26 cellular contexts compared by ENCODE assay signal in the genomic region with DNA sequence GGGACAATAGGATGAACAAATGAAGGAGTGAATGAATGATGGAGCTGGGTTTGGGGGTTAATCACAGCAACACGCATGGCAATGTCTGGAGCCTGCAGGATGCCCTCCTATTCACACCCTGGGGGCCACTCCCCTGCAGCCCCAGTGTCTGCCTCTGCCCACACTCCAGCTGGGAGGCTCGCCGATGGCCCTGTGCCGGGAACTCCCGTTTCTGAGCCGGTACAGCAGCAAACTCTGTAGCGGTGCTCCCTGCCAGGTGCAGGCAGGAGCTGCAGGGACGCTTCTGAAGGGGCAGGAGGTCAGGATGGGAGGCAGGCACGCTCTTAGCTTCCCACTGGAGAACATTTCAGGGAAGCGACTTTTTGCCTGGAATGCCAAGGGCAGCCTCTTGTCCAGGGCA.
"Had no signal": no experiment of that assay in that cellular context is flagged by ENCODE, and none has a peak within 500 bp of the region (broad histone marks: within the 10 kb centered on the region; RNA-seq: fewer than 3 reads in every experiment).

No MANE protein-coding gene starts in this region.

- ATAC-seq: activated CD4-positive, CD25-positive, alpha-beta regulatory T cell treated with anti-CD3 and anti-CD28 coated beads, Interleukin-2, amount 50 U/mL, for 24 hours; activated naive CD8-positive, alpha-beta T cell treated with anti-CD3 and anti-CD28 coated beads, Interleukin-2, amount 50 U/mL, for 24 hours; esophagus mucosa; left cardiac atrium; naive thymus-derived CD8-positive, alpha-beta T cell; right lobe of liver; stimulated activated naive CD8-positive, alpha-beta T cell treated with anti-CD3 and anti-CD28 coated beads, Interleukin-15, Interleukin-2, amounts not matched to agents 100 U/mL and 50 U/mL, for 24 hours had no signal

- DNase-seq: activated CD4-positive, alpha-beta T cell treated with anti-CD3 and anti-CD28 coated beads for 48 hours; activated CD4-positive, alpha-beta T cell treated with anti-CD3 and anti-CD28 coated beads, Interleukin-2, amount 50 U/mL, for 48 hours; activated CD8-positive, alpha-beta memory T cell treated with anti-CD3 and anti-CD28 coated beads, Interleukin-2, amount 50 U/mL, for 4 hours; activated gamma-delta T cell; activated naive CD4-positive, alpha-beta T cell treated with anti-CD3 and anti-CD28 coated beads, Interleukin-2, amount 10 ng/mL, durations not matched to agents 7 days and 5 days; activated naive CD8-positive, alpha-beta T cell treated with anti-CD3 and anti-CD28 coated beads, Interleukin-2, amount 50 U/mL, for 24 hours; activated T-cell treated with anti-CD3 and anti-CD28 coated beads, Interleukin-2, amount 50 U/mL, for 24 hours; amygdala; central memory CD4-positive, alpha-beta T cell; foreskin fibroblast; head of caudate nucleus; hippocampal formation; midbrain; naive thymus-derived CD8-positive, alpha-beta T cell; right lobe of liver; stimulated activated CD4-positive, alpha-beta T cell treated with anti-CD3 and anti-CD28 coated beads, Interleukin-2, amount 100 ng/mL, for 48 hours; stimulated activated naive CD8-positive, alpha-beta T cell treated with anti-CD3 and anti-CD28 coated beads, Interleukin-15, Interleukin-2, amounts not matched to agents 100 U/mL and 50 U/mL, for 24 hours had no signal

- H3K9ac ChIP-seq: neural progenitor cell had no signal

- FAIRE-seq: keratinocyte had no signal

- H3K4me3 ChIP-seq: breast epithelium, neural progenitor cell, right lobe of liver, vagina had no signal

- H3K9me3 ChIP-seq: breast epithelium, right lobe of liver, vagina had no signal

- H3K4me2 ChIP-seq: neural progenitor cell had no signal

- H3K36me3 ChIP-seq: breast epithelium, neural progenitor cell, right lobe of liver, vagina had no signal

- H3K27me3 Mint-ChIP-seq: activated naive CD8-positive, alpha-beta T cell treated with anti-CD3 and anti-CD28 coated beads, Interleukin-2, amount 50 U/mL, for 24 hours; activated T-cell treated with anti-CD3 and anti-CD28 coated beads, Interleukin-2, amount 50 U/mL, for 24 hours; naive thymus-derived CD8-positive, alpha-beta T cell; type B pancreatic cell had no signal

- H2AFZ ChIP-seq: neural progenitor cell had no signal

- H3K9me3 Mint-ChIP-seq: activated naive CD8-positive, alpha-beta T cell treated with anti-CD3 and anti-CD28 coated beads, Interleukin-2, amount 50 U/mL, for 24 hours; activated T-cell treated with anti-CD3 and anti-CD28 coated beads, Interleukin-2, amount 50 U/mL, for 24 hours; naive thymus-derived CD8-positive, alpha-beta T cell; neural progenitor cell; T-helper 2 cell treated with Interferon-gamma antibody and Interleukin-4, amounts not matched to agents 5 μg/mL and 100 μg/mL, for 36 hours; type B pancreatic cell had no signal

- H3K27ac Mint-ChIP-seq: activated naive CD4-positive, alpha-beta T cell treated with anti-CD3 and anti-CD28 coated beads, Interleukin-2, amount 10 ng/mL, durations not matched to agents 7 days and 5 days; activated naive CD8-positive, alpha-beta T cell treated with anti-CD3 and anti-CD28 coated beads, Interleukin-2, amount 50 U/mL, for 24 hours; activated T-cell treated with anti-CD3 and anti-CD28 coated beads, Interleukin-2, amount 50 U/mL, for 24 hours; neural progenitor cell; T-helper 2 cell treated with Interferon-gamma antibody and Interleukin-4, amounts not matched to agents 5 μg/mL and 100 μg/mL, for 36 hours had no signal

- H3K4me1 Mint-ChIP-seq: activated naive CD4-positive, alpha-beta T cell treated with anti-CD3 and anti-CD28 coated beads, Interleukin-2, amount 10 ng/mL, durations not matched to agents 7 days and 5 days; activated naive CD8-positive, alpha-beta T cell treated with anti-CD3 and anti-CD28 coated beads, Interleukin-2, amount 50 U/mL, for 24 hours had no signal

- H3K4me3 Mint-ChIP-seq: activated naive CD4-positive, alpha-beta T cell treated with anti-CD3 and anti-CD28 coated beads, Interleukin-2, amount 10 ng/mL, durations not matched to agents 7 days and 5 days; activated naive CD8-positive, alpha-beta T cell treated with anti-CD3 and anti-CD28 coated beads, Interleukin-2, amount 50 U/mL, for 24 hours; activated T-cell treated with anti-CD3 and anti-CD28 coated beads, Interleukin-2, amount 50 U/mL, for 24 hours; naive thymus-derived CD8-positive, alpha-beta T cell; neural progenitor cell; T-helper 2 cell treated with Interferon-gamma antibody and Interleukin-4, amounts not matched to agents 5 μg/mL and 100 μg/mL, for 36 hours; type B pancreatic cell had no signal

- H3K27ac ChIP-seq: neural progenitor cell, right lobe of liver, vagina had no signal

- H3K27me3 ChIP-seq: breast epithelium, neural progenitor cell, right lobe of liver, vagina had no signal

- H3K36me3 Mint-ChIP-seq: activated naive CD4-positive, alpha-beta T cell treated with anti-CD3 and anti-CD28 coated beads, Interleukin-2, amount 10 ng/mL, durations not matched to agents 7 days and 5 days; naive thymus-derived CD8-positive, alpha-beta T cell; neural progenitor cell; type B pancreatic cell had no signal
